ENCODE assay signal across 1 cellular context in the genomic region with DNA sequence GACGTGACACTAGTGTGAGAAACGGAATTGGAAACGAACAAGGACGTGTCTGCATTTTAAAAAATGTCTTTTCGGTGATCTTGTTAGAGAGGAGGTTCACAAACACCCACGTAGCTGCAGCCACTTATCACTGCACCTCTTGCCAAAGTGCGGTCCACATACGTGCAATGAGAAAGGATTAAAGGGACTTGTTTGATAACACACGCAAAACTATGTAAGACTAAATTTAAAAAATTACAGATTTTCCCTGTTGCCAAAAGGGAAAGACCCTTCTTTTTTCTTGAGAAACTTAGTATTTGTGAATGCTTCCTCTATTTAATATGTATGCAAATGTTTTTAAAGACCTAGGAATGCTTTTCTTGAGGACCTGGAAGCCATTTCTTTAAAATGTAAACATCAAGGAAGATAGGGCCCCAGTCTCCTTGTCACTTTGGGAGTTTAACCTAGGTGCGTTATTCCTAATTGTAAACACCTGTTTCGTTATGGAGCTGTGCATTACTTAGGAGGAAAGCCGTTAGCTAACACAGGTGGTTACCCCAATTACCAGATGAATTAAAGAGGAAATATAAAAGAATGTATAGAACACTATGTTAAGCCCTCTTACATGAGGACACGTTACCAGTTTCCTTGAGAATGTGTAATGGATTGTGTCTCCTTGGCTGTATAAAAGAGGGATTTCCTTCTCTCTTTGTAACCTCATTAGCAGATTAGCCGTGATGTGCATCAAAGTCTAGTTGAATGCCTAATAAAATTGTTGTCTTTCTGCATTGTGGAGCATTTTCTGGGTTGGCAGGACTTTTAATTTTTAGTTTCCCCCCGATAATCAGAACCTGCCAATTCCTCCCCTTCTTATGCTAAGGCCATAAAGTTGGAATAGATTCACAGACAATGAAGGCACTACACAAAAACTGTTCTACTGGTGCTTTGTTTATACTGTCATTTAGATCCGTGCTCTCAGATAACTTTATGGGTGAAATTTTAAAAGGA.
TF ChIP-seq lines count a peak whose summit lies in the region.

No MANE protein-coding gene starts in this region.

TF ChIP-seq in GM12878, 131 proteins besides CTCF, POLR2A, EP300 and RAD21 (continued from another document):
- TF ChIP-seq IKZF2 (IDR thresholded peaks at IDR 0.05) (peak in 1 of 2 experiments; percentile 2; a peak in 1 of 4 replicates), RAD51 (IDR thresholded peaks at IDR 0.05) (peak; percentile 24; the same call in 1 of the 2 replicates)
